In the genomic region with DNA sequence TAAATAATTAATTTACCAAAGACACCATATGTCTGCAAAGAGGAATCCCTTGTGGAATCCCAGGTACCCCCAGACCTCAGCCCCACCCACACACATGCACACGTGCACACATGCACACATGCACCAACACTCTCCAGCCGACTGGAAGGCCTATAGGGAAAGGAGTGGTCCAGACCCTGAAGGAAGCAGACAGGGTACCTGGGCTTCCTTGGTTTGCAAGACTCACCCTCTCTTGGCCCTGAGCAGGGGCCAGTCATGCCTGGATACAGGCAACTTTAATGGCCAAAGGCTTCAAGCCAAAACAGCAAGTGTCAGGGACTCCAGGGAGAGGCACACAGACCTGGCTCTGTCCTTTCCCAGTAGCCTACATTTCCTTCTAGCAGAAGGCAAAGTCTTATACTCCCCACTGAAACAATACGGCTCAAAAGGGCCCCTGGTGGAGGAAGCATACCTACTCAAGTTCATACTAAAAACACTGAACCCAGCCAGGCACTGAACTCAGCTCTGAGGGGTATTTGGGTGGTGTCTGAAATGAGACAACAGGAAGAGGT, we compare ENCODE assay signal across 9 cellular contexts. TPM values are rescaled to one million over a fixed set of nuclear protein-coding genes. Genes with fewer than 3 reads are reported as not detected.
DNase-seq lines count a peak whose midpoint lies in the region; ATAC-seq and TF ChIP-seq lines count a peak whose summit lies in the region.
"Had no signal": no experiment of that assay in that cellular context is flagged by ENCODE, and none has a peak within 500 bp of the region (broad histone marks: within the 10 kb centered on the region; RNA-seq: fewer than 3 reads in every experiment).

No MANE protein-coding gene starts in this region.

- no TSS peak for BruUV-seq in Panc1 (replicated peaks; lab: Mats Ljungman, UMichigan)

- no peak overlapping the region for H3K9ac ChIP-seq in colonic mucosa (ENCODE audit: low read depth in 2 of 2, low read length in 2 of 2)

- no peaks in the 10 kb centered on the region for H3K36me3 Mint-ChIP-seq in activated T-cell treated with anti-CD3 and anti-CD28 coated beads, Interleukin-2, amount 50 U/mL, for 72 hours (ENCODE audit: insufficient read depth in 2 of 2)

- H3K36me3 ChIP-seq in Panc1 (ENCODE audit: control insufficient read depth, insufficient read depth, low read length) (peaks cover 15% of the 10 kb centered on the region), gastrocnemius medialis (peaks cover 0 to 97% of the 10 kb centered on the region in 2 donors), colonic mucosa (no peaks in the 10 kb centered on the region), stomach (peaks cover 11 to 72% (median 58%) of the 10 kb centered on the region in 4 donors)

- DNase-seq in activated T-cell treated with anti-CD3 and anti-CD28 coated beads, Interleukin-2, amount 50 U/mL, for 72 hours = no peak
- DNase-seq in activated T-cell treated with anti-CD3 and anti-CD28 coated beads, Interleukin-2, amount 50 U/mL, for 48 hours = no peak
- DNase-seq in Panc1 (ENCODE audit: low read depth, low spot score) (no peak), gastrocnemius medialis (no peak), colonic mucosa (no peak), DMS 273 (lab: John Stamatoyannopoulos, UW; ENCODE audit: unreplicated experiment) (no peak), stomach (no peak)

- 52 to 64% (median 54%) methylated on average over 3 of the region's 3 CpGs for WGBS in stomach, 5 donors

- H3K4me1 ChIP-seq in Panc1 (ENCODE audit: control insufficient read depth, insufficient read depth, low read length) (peaks cover 93% of the 10 kb centered on the region), gastrocnemius medialis (peaks cover 49 to 50% of the 10 kb centered on the region in 2 donors), colonic mucosa (peaks cover 4% of the 10 kb centered on the region), stomach (peaks cover 4 to 26% (median 12%) of the 10 kb centered on the region in 4 donors)

- intact Hi-C loops in Panc1 (cut with micrococcal nuclease; ENCODE audit: unreplicated experiment) = loop anchor here (1.0 to 2.0 kb wide), 2 partner anchors 100 to 113 kb away; no protein-coding TSS in a partner anchor
- intact Hi-C loops in gastrocnemius medialis (cut with DNase I; ENCODE audit: low total_unique reads) = loop anchor here (2.0 kb wide), 1 partner anchor 114 kb away; no protein-coding TSS in a partner anchor
- intact Hi-C loops in colonic mucosa (cut with DNase I) = loop anchor here (2.0 kb wide), 1 partner anchor 112 kb away; no protein-coding TSS in a partner anchor
- intact Hi-C loops in stomach (cut with DNase I; ENCODE audit: low total_unique reads) = loop anchor here (5.0 to 10.0 kb wide), 2 partner anchors 113 to 280 kb away; no protein-coding TSS in a partner anchor

- H3K9me3 ChIP-seq in Panc1 (ENCODE audit: control insufficient read depth, insufficient read depth, low read depth, low read length) = no peaks in the 10 kb centered on the region
- H3K9me3 ChIP-seq in gastrocnemius medialis = no peaks in the 10 kb centered on the region
- no peaks in the 10 kb centered on the region for H3K9me3 ChIP-seq in colonic mucosa
- H3K9me3 ChIP-seq in stomach = no peaks in the 10 kb centered on the region

- H3K27me3 Mint-ChIP-seq in activated T-cell treated with anti-CD3 and anti-CD28 coated beads, Interleukin-2, amount 50 U/mL, for 72 hours (ENCODE audit: low read depth) = no peaks in the 10 kb centered on the region

- H3K4me1 Mint-ChIP-seq in activated T-cell treated with anti-CD3 and anti-CD28 coated beads, Interleukin-2, amount 50 U/mL, for 72 hours (ENCODE audit: low read depth) = peaks cover 31% of the 10 kb centered on the region

- in situ Hi-C loops in Panc1 (cut with HindIII; ENCODE audit: low pct_unique_long_range_greater_than_20kb, low sequenced_read_pairs) (no loop called here), gastrocnemius medialis (cut with MboI; ENCODE audit: low sequenced_read_pairs in 4 of 4) (loop anchor here (5.0 to 25.0 kb wide), 4 partner anchors 110 to 260 kb away; no protein-coding TSS in a partner anchor)

- H3K4me3 ChIP-seq in Panc1 (ENCODE audit: low read depth in 2 of 2, low read length in 2 of 2) (no peak overlapping the region), gastrocnemius medialis (no peak overlapping the region), colonic mucosa (no peak overlapping the region), stomach (no peak overlapping the region)

- H3K27me3 ChIP-seq in Panc1 (ENCODE audit: control insufficient read depth, insufficient read depth, low read length) = no peaks in the 10 kb centered on the region
- H3K27me3 ChIP-seq in gastrocnemius medialis = no peaks in the 10 kb centered on the region
- no peaks in the 10 kb centered on the region for H3K27me3 ChIP-seq in colonic mucosa
- H3K27me3 ChIP-seq in stomach = no peaks in the 10 kb centered on the region

- H3K9me3 Mint-ChIP-seq in activated T-cell treated with anti-CD3 and anti-CD28 coated beads, Interleukin-2, amount 50 U/mL, for 72 hours = no peaks in the 10 kb centered on the region

- no peak for TF ChIP-seq CTCF in Panc1 (IDR thresholded peaks at IDR 0.05)
- no peak for TF ChIP-seq CTCF in gastrocnemius medialis (IDR thresholded peaks at IDR 0.05 in 4 of 5, conservative IDR thresholded peaks at IDR 0.05 in 1 of 5)
- TF ChIP-seq CTCF in colonic mucosa (IDR thresholded peaks at IDR 0.05) = no peak
- no peak for TF ChIP-seq CTCF in stomach (IDR thresholded peaks at IDR 0.05)

- peak overlapping the region in 1 of 2 donors; percentile 9 for H3K4me3 Mint-ChIP-seq in activated T-cell treated with anti-CD3 and anti-CD28 coated beads, Interleukin-2, amount 50 U/mL, for 72 hours

- H3K27ac Mint-ChIP-seq in activated T-cell treated with anti-CD3 and anti-CD28 coated beads, Interleukin-2, amount 50 U/mL, for 72 hours = no peak overlapping the region

- POLR2A ChIA-PET in Panc1 (lab: Charles Lee) = interaction anchor here (0.5 kb wide), 1 partner anchor 12 kb away, joined by 4 read pairs; no protein-coding TSS in a partner anchor

- ATAC-seq in activated T-cell treated with anti-CD3 and anti-CD28 coated beads, Interleukin-2, amount 50 U/mL, for 72 hours (replicated peaks in 1 of 2) = peak; percentile 98 to 99
- ATAC-seq in HG02588 (IDR thresholded peaks at IDR 0.05; ENCODE audit: unreplicated experiment) (peak; percentile 9), Panc1 (peak; percentile 9), gastrocnemius medialis (no peak)

- no peak for TF ChIP-seq EP300 in stomach (IDR thresholded peaks at IDR 0.05)

- H3K27ac ChIP-seq in Panc1 (ENCODE audit: low read length) (peak overlapping the region; percentile 97), gastrocnemius medialis (peak overlapping the region; percentile 76 to 99 (median 94)), colonic mucosa (no peak overlapping the region), stomach (no peak overlapping the region)

- TF ChIP-seq POLR2A in gastrocnemius medialis (IDR thresholded peaks at IDR 0.05) (no peak), stomach (IDR thresholded peaks at IDR 0.05) (no peak)

- CTCF ChIA-PET in Panc1 (lab: Charles Lee) = interaction anchor here (0.5 to 2.3 kb wide), 9 partner anchors 26 to 274 kb away, joined by 3 to 27 read pairs (median 6); no protein-coding TSS in a partner anchor

RNA-seq across cellular contexts. Expression of gene MFGE8, which starts 8.8 kb away (rescaled TPM):
- total RNA-seq in activated T-cell treated with anti-CD3 and anti-CD28 coated beads, Interleukin-2, amount 50 U/mL, for 72 hours = 10 to 100 TPM; 21.7 to 27.7 TPM
- total RNA-seq in Panc1 (2021; ENCODE audit: unreplicated experiment) = 1,799 TPM
- polyA plus RNA-seq in Panc1 (2012; ENCODE audit: insufficient read length) = 2,067 TPM
- 100 to 1,000 TPM; 239 to 437 (median 395) TPM for total RNA-seq in gastrocnemius medialis
- total RNA-seq in colonic mucosa = 10 to 100 TPM; 31.3 to 38.6 TPM
- total RNA-seq in stomach = 100 to 1,000 TPM in 3 of 5 donors, 10 to 100 TPM in 2; 64.3 to 380 (median 109) TPM
- polyA plus RNA-seq in stomach = 10 to 100 TPM; 39.3 to 62.2 (median 46.8) TPM

RNA-seq across cellular contexts. Expression of gene HAPLN3, which starts 9.0 kb away (rescaled TPM):
- total RNA-seq in activated T-cell treated with anti-CD3 and anti-CD28 coated beads, Interleukin-2, amount 50 U/mL, for 72 hours = 100 to 1,000 TPM in 1 of 2 donors, 10 to 100 TPM in 1; 82.5 to 114 TPM
- 168 TPM for total RNA-seq in Panc1 (2021; ENCODE audit: unreplicated experiment)
- 158 TPM for polyA plus RNA-seq in Panc1 (2012; ENCODE audit: insufficient read length)
- 1 to 10 TPM; 1.7 to 5.2 (median 2.1) TPM for total RNA-seq in gastrocnemius medialis
- 1 to 10 TPM; 1.9 to 3.6 TPM for total RNA-seq in colonic mucosa
- 10 to 100 TPM in 1 of 5 donors, 1 to 10 TPM in 3, not detected in 1; 2.9 to 33.9 (median 7.4) TPM for total RNA-seq in stomach
- 1 to 10 TPM in 1 of 3 donors, under 1 TPM in 2; 0.61 to 6.4 (median 1.00) TPM for polyA plus RNA-seq in stomach
- polyA plus RNA-seq: neural cell had no signal

Comparison
In these comparisons a context has a peak if more than half of its experiments do, and no peak if none do; other contexts are left out.
1. ATAC-seq: peak in activated T-cell treated with anti-CD3 and anti-CD28 coated beads, Interleukin-2, amount 50 U/mL, for 72 hours (2 of 2), HG02588 (single experiment) and Panc1 (single experiment); none in gastrocnemius medialis (0 of 2).
2. H3K27ac ChIP-seq: peak in Panc1 (single experiment) and gastrocnemius medialis (4 of 4); none in colonic mucosa (single experiment) and stomach (0 of 5).